ENCODE assay signal across 32 cellular contexts in the genomic region with DNA sequence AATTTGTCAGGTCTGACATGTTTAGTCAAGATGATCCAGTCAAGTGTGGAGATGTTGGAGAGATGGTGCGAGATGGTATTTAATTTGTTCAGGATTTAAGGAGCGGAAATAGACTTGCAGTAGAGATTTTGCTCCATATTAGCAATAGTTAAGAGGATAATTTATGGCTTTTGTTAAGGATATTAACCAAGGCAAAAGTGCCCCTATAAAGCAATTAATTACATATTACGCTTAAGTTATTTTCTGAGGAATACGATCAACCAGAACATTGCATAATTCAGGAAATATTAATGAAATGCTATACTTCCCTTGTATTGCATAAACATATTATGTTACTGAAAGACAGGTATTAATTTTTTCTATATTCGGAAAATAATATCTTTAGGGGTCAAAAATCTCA.
"Had no signal": no experiment of that assay in that cellular context is flagged by ENCODE, and none has a peak within 500 bp of the region (broad histone marks: within the 10 kb centered on the region; RNA-seq: fewer than 3 reads in every experiment).

No MANE protein-coding gene starts in this region.

- H3K27ac ChIP-seq: adrenal gland, ascending aorta, body of pancreas, brain microvascular endothelial cell, breast epithelium, cardiac muscle cell had no signal

- H3K9me3 ChIP-seq: adrenal gland, ascending aorta, body of pancreas, breast epithelium had no signal

- H3K27me3 ChIP-seq: adrenal gland, ascending aorta, body of pancreas, brain microvascular endothelial cell, breast epithelium, cardiac muscle cell had no signal

- H3K4me3 ChIP-seq: adrenal gland, ascending aorta, body of pancreas, breast epithelium, cardiac muscle cell had no signal

- ATAC-seq: activated naive CD4-positive, alpha-beta T cell treated with anti-CD3 and anti-CD28 coated beads, Interleukin-2, amount 50 U/mL, for 72 hours; activated naive CD8-positive, alpha-beta T cell treated with anti-CD3 and anti-CD28 coated beads, Interleukin-2, amount 50 U/mL, for 24 hours; activated T-cell treated with anti-CD3 and anti-CD28 coated beads, Interleukin-2, amount 50 U/mL, for 4 hours; activated T-cell treated with anti-CD3 and anti-CD28 coated beads, Interleukin-2, amount 50 U/mL, for 72 hours; activated T-helper 17 cell treated with anti-CD3 and anti-CD28 coated beads, Interleukin-2, amount 50 U/mL, for 72 hours; body of pancreas had no signal

- H3K36me3 ChIP-seq: adrenal gland, ascending aorta, brain microvascular endothelial cell, breast epithelium, cardiac muscle cell had no signal

- H3K4me1 ChIP-seq: adrenal gland, ascending aorta, body of pancreas, breast epithelium had no signal

- DNase-seq: activated effector memory CD4-positive, alpha-beta T cell treated with anti-CD3 and anti-CD28 coated beads, Interleukin-2, amount 50 U/mL, for 16 hours; activated effector memory CD4-positive, alpha-beta T cell treated with Interleukin-2 at 50 U/mL for 16 hours; activated gamma-delta T cell; activated gamma-delta T cell treated with Interleukin-2 at 50 U/mL for 16 hours; activated naive CD4-positive, alpha-beta T cell; activated naive CD4-positive, alpha-beta T cell treated with anti-CD3 and anti-CD28 coated beads for 36 hours; activated naive CD4-positive, alpha-beta T cell treated with anti-CD3 and anti-CD28 coated beads, Interleukin-2, amount 10 ng/mL, durations not matched to agents 7 days and 5 days; activated naive CD4-positive, alpha-beta T cell treated with anti-CD3 and anti-CD28 coated beads, Interleukin-2, amount 50 U/mL, for 16 hours; activated naive CD4-positive, alpha-beta T cell treated with Interleukin-2 at 50 U/mL for 16 hours; activated naive CD8-positive, alpha-beta T cell treated with anti-CD3 and anti-CD28 coated beads for 36 hours; activated naive CD8-positive, alpha-beta T cell treated with anti-CD3 and anti-CD28 coated beads, Interleukin-2, amount 10 ng/mL, durations not matched to agents 7 days and 5 days; activated naive CD8-positive, alpha-beta T cell treated with anti-CD3 and anti-CD28 coated beads, Interleukin-2, amount 50 U/mL, for 24 hours; activated T-cell treated with anti-CD3 and anti-CD28 coated beads, Interleukin-2, amount 50 U/mL, for 1 hour; activated T-cell treated with anti-CD3 and anti-CD28 coated beads, Interleukin-2, amount 50 U/mL, for 24 hours; activated T-cell treated with anti-CD3 and anti-CD28 coated beads, Interleukin-2, amount 50 U/mL, for 4 hours; activated T-cell treated with anti-CD3 and anti-CD28 coated beads, Interleukin-2, amount 50 U/mL, for 48 hours; activated T-cell treated with anti-CD3 and anti-CD28 coated beads, Interleukin-2, amount 50 U/mL, for 72 hours; adrenal gland; amniotic stem cell; amygdala; anterior cingulate cortex; aorta; body of pancreas; brain microvascular endothelial cell; caudate nucleus; central memory CD4-positive, alpha-beta T cell; cerebellar nuclear complex had no signal
